9 cellular contexts compared by ENCODE assay signal in genomic region chr6:36979343-36979742, GRCh38. TPM values are rescaled to one million over a fixed set of nuclear protein-coding genes. Genes with fewer than 3 reads are reported as not detected.
DNase-seq lines count a peak whose midpoint lies in the region; ATAC-seq and TF ChIP-seq lines count a peak whose summit lies in the region.
"Had no signal": no experiment of that assay in that cellular context is flagged by ENCODE, and none has a peak within 500 bp of the region (broad histone marks: within the 10 kb centered on the region; RNA-seq: fewer than 3 reads in every experiment).

No MANE protein-coding gene starts in this region.

- H3K4me3 ChIP-seq in lower lobe of right lung: no peak overlapping the region
- H3K4me3 ChIP-seq: SK-N-MC had no signal

- peak overlapping the region; percentile 92 for H3K27ac ChIP-seq in caudate nucleus (ENCODE audit: low read depth, low read length)
- H3K27ac ChIP-seq in lower lobe of right lung: no peak overlapping the region
- H3K27ac ChIP-seq: SK-N-MC had no signal

- CTCF ChIA-PET in Calu3 (lab: Charles Lee): interaction anchor here (0.7 kb wide), 2 partner anchors 93 to 298 kb away, joined by 5 to 7 read pairs; partner anchors contain the start of gene C6orf89
- CTCF ChIA-PET in HEK293T (lab: Yijun Ruan, JAX): no interaction called here

- TF ChIP-seq CTCF in GM10266 (IDR thresholded peaks at IDR 0.05; ENCODE audit: control insufficient read depth, insufficient read depth, low read depth, missing control alignments): peak; percentile 39
- TF ChIP-seq CTCF in lower lobe of right lung (IDR thresholded peaks at IDR 0.05): peak; percentile 49
- TF ChIP-seq CTCF in Calu3 (IDR thresholded peaks at IDR 0.05; ENCODE audit: unreplicated experiment): no peak

- intact Hi-C loops in lower lobe of right lung (cut with DNase I): no loop called here
- intact Hi-C loops in Calu3 (cut with micrococcal nuclease; ENCODE audit: unreplicated experiment): no loop called here

- no peaks in the 10 kb centered on the region for H3K9me3 Mint-ChIP-seq in Calu3 (ENCODE audit: low read depth, unreplicated experiment)

- no peak for DNase-seq in GM10266 (ENCODE audit: extremely low spot score)
- DNase-seq in NCI-H2196 treated with DMSO at 0.1 percent for 48 hours (lab: John Stamatoyannopoulos, UW; ENCODE audit: unreplicated experiment): peak; percentile 22
- DNase-seq in caudate nucleus (lab: John Stamatoyannopoulos, UW): peak in 57 of 61 donors; percentile 12 to 93 (median 64)
- DNase-seq in lower lobe of right lung: no peak
- no peak for DNase-seq in amniotic stem cell (lab: John Stamatoyannopoulos, UW)
- no peak for DNase-seq in Calu3
- DNase-seq in HEK293T (ENCODE audit: extremely low spot score): no peak

- H3K4me1 Mint-ChIP-seq in Calu3 (ENCODE audit: low read depth, unreplicated experiment): peaks cover 28% of the 10 kb centered on the region

- H3K4me3 Mint-ChIP-seq in Calu3 (ENCODE audit: low read depth, unreplicated experiment): no peak overlapping the region

- H3K27me3 Mint-ChIP-seq in Calu3 (ENCODE audit: unreplicated experiment): no peaks in the 10 kb centered on the region

- peaks cover 20% of the 10 kb centered on the region for H3K36me3 Mint-ChIP-seq in Calu3 (ENCODE audit: insufficient read depth, unreplicated experiment)

- H3K36me3 ChIP-seq in lower lobe of right lung: peaks cover 70% of the 10 kb centered on the region

- H3K27me3 ChIP-seq in lower lobe of right lung (ENCODE audit: low read depth): no peaks in the 10 kb centered on the region

- POLR2A ChIA-PET in HEK293T (lab: Yijun Ruan, JAX): interaction anchor here (0.9 kb wide), 1 partner anchor 39 kb away, joined by 3 read pairs; no protein-coding TSS in a partner anchor

- H3K4me1 ChIP-seq in lower lobe of right lung: peaks cover 61% of the 10 kb centered on the region

- BruUV-seq in Calu3 (replicated peaks; lab: Mats Ljungman, UMichigan): no TSS peak

- H3K9me3 ChIP-seq in lower lobe of right lung: no peaks in the 10 kb centered on the region

- no peak overlapping the region for H3K27ac Mint-ChIP-seq in Calu3 (ENCODE audit: unreplicated experiment)

- ATAC-seq in lower lobe of right lung: peak in 1 of 2 donors; percentile 72
- no peak for ATAC-seq in HG03095 (IDR thresholded peaks at IDR 0.05; ENCODE audit: unreplicated experiment)

TF ChIP-seq in HEK293T, 16 proteins besides CTCF, POLR2A, EP300 and RAD21:
- TF ChIP-seq FOXA1 (IDR thresholded peaks at IDR 0.05) (no peak), FOXM1 (IDR thresholded peaks at IDR 0.05; ENCODE audit: borderline replicate concordance) (no peak), SUZ12 (IDR thresholded peaks at IDR 0.05) (no peak), NFRKB (IDR thresholded peaks at IDR 0.05) (no peak), BHLHE40 (IDR thresholded peaks at IDR 0.05; ENCODE audit: borderline replicate concordance) (no peak), ZNF384 (IDR thresholded peaks at IDR 0.05) (no peak), HDGF (IDR thresholded peaks at IDR 0.05; ENCODE audit: borderline replicate concordance) (no peak), ELF4 (IDR thresholded peaks at IDR 0.05) (no peak), SP1 (IDR thresholded peaks at IDR 0.05) (no peak), FOXK2 (IDR thresholded peaks at IDR 0.05) (no peak), TARDBP (IDR thresholded peaks at IDR 0.05) (no peak), CTBP1 (IDR thresholded peaks at IDR 0.05; ENCODE audit: borderline replicate concordance) (no peak), L3MBTL2 (conservative IDR thresholded peaks at IDR 0.05) (no peak), ARNT (IDR thresholded peaks at IDR 0.05) (no peak), PKNOX1 (IDR thresholded peaks at IDR 0.05) (no peak), LEF1 (IDR thresholded peaks at IDR 0.05; ENCODE audit: borderline replicate concordance) (no peak)

RNA-seq across cellular contexts. Expression of gene MTCH1, which starts 6.7 kb away (rescaled TPM):
- total RNA-seq in lower lobe of right lung: 194 TPM
- 288 and 291 TPM in 2 replicates for total RNA-seq in Calu3 (2022)

RNA-seq across cellular contexts. Expression of gene PI16, which starts 24.8 kb away (rescaled TPM):
- total RNA-seq in lower lobe of right lung: 11.9 TPM
- total RNA-seq in Calu3 (2022): 0.17 and 0.32 TPM in 2 replicates

RNA-seq across cellular contexts. Expression of gene FGD2, which starts 26.1 kb away (rescaled TPM):
- total RNA-seq in lower lobe of right lung: 103 TPM
- total RNA-seq in Calu3 (2022): 0.19 and 1.0 TPM in 2 replicates

Comparison
In these comparisons a context has a peak if more than half of its experiments do, and no peak if none do; other contexts are left out.
1. DNase-seq: peak in NCI-H2196 treated with DMSO at 0.1 percent for 48 hours (single experiment) and caudate nucleus (57 of 61); none in GM10266 (single experiment), lower lobe of right lung (single experiment), amniotic stem cell (single experiment), Calu3 (single experiment) and HEK293T (single experiment).
2. RNA of gene FGD2, which starts 26.1 kb away (total RNA-seq): 103 TPM in lower lobe of right lung (single experiment); 0.19 to 1.0 TPM in Calu3; every median in the first group is over 10 times any median in the second.